19 cellular contexts compared by ENCODE assay signal in genomic region chr5:109876941-109877669, GRCh38.
DNase-seq lines count a peak whose midpoint lies in the region; ATAC-seq and TF ChIP-seq lines count a peak whose summit lies in the region.
"Had no signal": no experiment of that assay in that cellular context is flagged by ENCODE, and none has a peak within 500 bp of the region (broad histone marks: within the 10 kb centered on the region; RNA-seq: fewer than 3 reads in every experiment).

No MANE protein-coding gene starts in this region.

- H3K9me2 ChIP-seq in hepatocyte (replicated peaks; ENCODE audit: insufficient read depth), result no peaks in the 10 kb centered on the region

- H3K9me3 ChIP-seq in Panc1 (ENCODE audit: control insufficient read depth, insufficient read depth, low read depth, low read length) (no peaks in the 10 kb centered on the region), osteoblast (ENCODE audit: low read depth, low read length) (no peaks in the 10 kb centered on the region), hepatocyte (ENCODE audit: low read depth) (no peaks in the 10 kb centered on the region)
- H3K9me3 ChIP-seq: heart left ventricle, right atrium auricular region had no signal

- in situ Hi-C loops in Panc1 (cut with HindIII; ENCODE audit: low pct_unique_long_range_greater_than_20kb, low sequenced_read_pairs), result no loop called here

- H3K27me3 ChIP-seq in Panc1 (ENCODE audit: control insufficient read depth, insufficient read depth, low read length) (no peaks in the 10 kb centered on the region), osteoblast (ENCODE audit: insufficient read depth, low read length) (peaks cover 15% of the 10 kb centered on the region), hepatocyte (no peaks in the 10 kb centered on the region)
- H3K27me3 ChIP-seq: heart left ventricle, right atrium auricular region had no signal

- POLR2A ChIA-PET in Panc1 (lab: Charles Lee), result no interaction called here

- TF ChIP-seq CTCF in Panc1 (IDR thresholded peaks at IDR 0.05) (no peak), osteoblast (IDR thresholded peaks at IDR 0.05; ENCODE audit: extremely low read depth, low read depth, low read length) (no peak), hepatocyte (IDR thresholded peaks at IDR 0.05; ENCODE audit: poor library complexity) (no peak)

- H3K79me2 ChIP-seq in osteoblast (ENCODE audit: insufficient read depth, low read length), result no peaks in the 10 kb centered on the region
- no peaks in the 10 kb centered on the region for H3K79me2 ChIP-seq in hepatocyte

- intact Hi-C loops in Panc1 (cut with micrococcal nuclease; ENCODE audit: unreplicated experiment), result no loop called here

- CTCF ChIA-PET in Panc1 (lab: Charles Lee), result no interaction called here

- H3K4me1 ChIP-seq in Panc1 (ENCODE audit: control insufficient read depth, insufficient read depth, low read length) (no peaks in the 10 kb centered on the region), osteoblast (ENCODE audit: insufficient read depth, low read length) (peaks cover 12% of the 10 kb centered on the region), hepatocyte (ENCODE audit: insufficient read depth) (no peaks in the 10 kb centered on the region)
- H3K4me1 ChIP-seq: heart left ventricle, right atrium auricular region had no signal

- peak overlapping the region; percentile 72 for H3K4me2 ChIP-seq in osteoblast (ENCODE audit: insufficient read depth, low read length)
- no peak overlapping the region for H3K4me2 ChIP-seq in hepatocyte

- 0 out of 2 replicates have a peak, but pooled peaks have one; percentile 26 for ATAC-seq in Panc1
- ATAC-seq: left colon, natural killer cell had no signal

- H3K36me3 ChIP-seq in Panc1 (ENCODE audit: control insufficient read depth, insufficient read depth, low read length), result no peaks in the 10 kb centered on the region
- H3K36me3 ChIP-seq in osteoblast (ENCODE audit: insufficient read depth, low read length), result no peaks in the 10 kb centered on the region
- no peaks in the 10 kb centered on the region for H3K36me3 ChIP-seq in hepatocyte (replicated peaks; ENCODE audit: insufficient read depth, low read depth)
- H3K36me3 ChIP-seq: heart left ventricle, right atrium auricular region had no signal

- H3K27ac ChIP-seq in Panc1 (ENCODE audit: low read length) (no peak overlapping the region), osteoblast (ENCODE audit: low read depth, low read length) (no peak overlapping the region), hepatocyte (no peak overlapping the region)
- H3K27ac ChIP-seq: heart left ventricle, right atrium auricular region had no signal

- peak; percentile 18 for DNase-seq in GM04503 (ENCODE audit: low read depth)
- DNase-seq in Panc1 (ENCODE audit: low read depth, low spot score), result no peak
- DNase-seq in dermis blood vessel endothelial cell, result peak; percentile 9
- DNase-seq in osteoblast (ENCODE audit: insufficient read length, low spot score, missing footprints), result peak; percentile 73
- DNase-seq in NCI-H69 (lab: John Stamatoyannopoulos, UW), result no peak
- DNase-seq in SK-N-DZ (ENCODE audit: low spot score), result no peak
- no peak for DNase-seq in medulla oblongata (ENCODE audit: extremely low spot score)
- DNase-seq in hepatocyte (ENCODE audit: low spot score), result no peak
- DNase-seq: activated CD8-positive, alpha-beta T cell treated with anti-CD3 and anti-CD28 coated beads for 36 hours; aorta; effector CD4-positive, alpha-beta T cell; heart left ventricle; left colon; natural killer cell; NCI-H1694 treated with DMSO at 0.1 percent for 48 hours; NCI-H774; SHP77 treated with DMSO at 0.1 percent for 48 hours; stimulated activated CD4-positive, alpha-beta T cell treated with anti-CD3 and anti-CD28 coated beads, Interleukin-4, amount 100 ng/mL, for 1 hour had no signal

- H4K20me1 ChIP-seq in osteoblast (ENCODE audit: insufficient read depth, low read length), result no peaks in the 10 kb centered on the region
- H4K20me1 ChIP-seq in hepatocyte (ENCODE audit: insufficient read depth, poor library complexity, severe bottlenecking), result no peaks in the 10 kb centered on the region

- WGBS in hepatocyte (ENCODE audit: low lambda C conversion rate, missing lambda C conversion rate), result 74% methylated on average over 10 of the region's 10 CpGs

- BruUV-seq in Panc1 (replicated peaks; lab: Mats Ljungman, UMichigan), result no TSS peak

- H3K4me3 ChIP-seq in Panc1 (ENCODE audit: low read depth in 2 of 2, low read length in 2 of 2) (no peak overlapping the region), osteoblast (ENCODE audit: insufficient read depth, low read length) (peak overlapping the region; percentile 15), hepatocyte (no peak overlapping the region)
- H3K4me3 ChIP-seq: heart left ventricle, right atrium auricular region had no signal

- H2AFZ ChIP-seq in osteoblast (ENCODE audit: low read length), result no peak overlapping the region
- no peak overlapping the region for H2AFZ ChIP-seq in hepatocyte

Comparison
In these comparisons a context has a peak if more than half of its experiments do, and no peak if none do; other contexts are left out.
1. DNase-seq: peak in GM04503 (single experiment), dermis blood vessel endothelial cell (single experiment) and osteoblast (single experiment); none in Panc1 (single experiment), NCI-H69 (single experiment), SK-N-DZ (single experiment), medulla oblongata (single experiment) and hepatocyte (single experiment).